In the genomic region with DNA sequence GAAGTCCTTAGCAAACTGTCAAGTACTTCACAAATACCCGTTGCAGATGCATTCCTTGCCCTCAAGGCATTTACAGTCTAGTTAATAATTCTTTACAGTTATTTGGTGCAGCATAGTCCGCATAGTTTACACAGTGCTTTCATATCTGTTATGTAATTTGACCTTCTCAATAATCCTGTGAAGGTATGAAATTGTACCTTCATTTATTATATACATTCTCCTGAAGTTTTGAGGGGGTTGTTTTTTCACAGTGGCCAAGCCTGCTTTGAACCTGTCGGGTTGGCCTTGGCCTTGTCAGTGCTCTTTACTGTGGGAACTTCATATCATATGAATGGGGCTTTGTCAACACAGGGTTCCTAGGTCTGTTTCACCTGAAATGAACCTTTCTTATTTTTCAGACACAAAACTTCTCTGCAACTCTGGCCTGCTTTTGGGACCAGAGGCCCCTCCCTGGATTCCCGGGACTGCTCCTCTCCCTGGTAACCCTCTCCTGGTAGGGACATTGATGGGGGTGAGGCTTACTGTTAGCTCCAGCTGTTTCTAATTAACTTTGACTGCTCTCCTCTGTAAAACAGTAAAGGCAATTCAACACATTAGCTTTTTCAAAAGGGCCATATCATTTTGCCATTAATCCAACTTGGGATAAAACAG, we compare ENCODE assay signal across 12 cellular contexts. TPM values are rescaled to one million over a fixed set of nuclear protein-coding genes. Genes with fewer than 3 reads are reported as not detected.
DNase-seq lines count a peak whose midpoint lies in the region; ATAC-seq and TF ChIP-seq lines count a peak whose summit lies in the region.
"Had no signal": no experiment of that assay in that cellular context is flagged by ENCODE, and none has a peak within 500 bp of the region (broad histone marks: within the 10 kb centered on the region; RNA-seq: fewer than 3 reads in every experiment).

No MANE protein-coding gene starts in this region.

- in situ Hi-C loops in GM23248 (cut with MboI) = no loop called here

- peaks cover 78% of the 10 kb centered on the region for H3F3A ChIP-seq in GM23248 (ENCODE audit: insufficient read depth)

- H3K4me1 ChIP-seq in GM23248 (ENCODE audit: insufficient read depth) (peaks cover 79% of the 10 kb centered on the region), adrenal gland (replicated peaks in 1 of 2) (peaks cover 0 to 29% of the 10 kb centered on the region in 2 donors)

- H3K79me2 ChIP-seq in GM23248 (ENCODE audit: insufficient read depth) = peaks cover 83% of the 10 kb centered on the region

- TF ChIP-seq CTCF in adrenal gland (IDR thresholded peaks at IDR 0.05) = no peak

- H3K4me3 ChIP-seq in GM23248 = no peak overlapping the region
- no peak overlapping the region for H3K4me3 ChIP-seq in adrenal gland
- no peak overlapping the region for H3K4me3 ChIP-seq in skin epidermis

- H3K27ac ChIP-seq in GM23248 (peak overlapping the region; percentile 71), adrenal gland (peak overlapping the region in 3 of 5 donors; percentile 39 to 73 (median 66)), skin epidermis (peak overlapping the region in 13 of 21 experiments; percentile 7 to 86 (median 52))
- H3K27ac ChIP-seq: foreskin keratinocyte had no signal

- no peak overlapping the region; the same call in 1 of the 2 replicates for H3K9ac ChIP-seq in GM23248

- no peak for ATAC-seq in HG02571 (IDR thresholded peaks at IDR 0.05; ENCODE audit: unreplicated experiment)
- ATAC-seq in HG03439 (IDR thresholded peaks at IDR 0.05; ENCODE audit: unreplicated experiment) = no peak

- H3K36me3 ChIP-seq in GM23248 (ENCODE audit: low read depth) (no peaks in the 10 kb centered on the region), adrenal gland (replicated peaks in 1 of 2) (no peaks in the 10 kb centered on the region)

- H3K9me2 ChIP-seq in GM23248 (ENCODE audit: insufficient read depth) = no peaks in the 10 kb centered on the region

- peak overlapping the region; percentile 55 for H3K4me2 ChIP-seq in GM23248 (ENCODE audit: unreplicated experiment)

- DNase-seq in GM23248 (peak; percentile 40), adrenal gland (no peak), islet precursor cell (peak; percentile 62), Ammon's horn (ENCODE audit: low spot score) (no peak), foreskin melanocyte (no peak)
- DNase-seq: CD4-positive, alpha-beta memory T cell; foreskin keratinocyte; NCI-H1048; NCI-H446 treated with DMSO at 0.1 percent for 48 hours had no signal

- H3K27me3 ChIP-seq in GM23248 (replicated peaks; ENCODE audit: insufficient read depth) = no peaks in the 10 kb centered on the region
- no peaks in the 10 kb centered on the region for H3K27me3 ChIP-seq in adrenal gland

- no peak for TF ChIP-seq POLR2A in adrenal gland (IDR thresholded peaks at IDR 0.05)

- H3K9me3 ChIP-seq in GM23248 (ENCODE audit: low read depth) (no peaks in the 10 kb centered on the region), adrenal gland (replicated peaks in 1 of 3) (no peaks in the 10 kb centered on the region)

- intact Hi-C loops in adrenal gland (cut with DNase I) = no loop called here

- 66 to 87% methylated on average over 4 of the region's 4 CpGs for WGBS in GM23248 (ENCODE audit: low coverage in 1 of 2, low lambda C conversion rate in 2 of 2, missing lambda C conversion rate in 2 of 2), 2 experiments
- 67 to 74% (median 69%) methylated on average over 4 of the region's 4 CpGs for WGBS in adrenal gland, 4 donors

- H4K20me1 ChIP-seq in GM23248 (ENCODE audit: insufficient read depth) = no peaks in the 10 kb centered on the region

- H2AFZ ChIP-seq in GM23248 = no peak overlapping the region

RNA-seq across cellular contexts. Expression of a gene that starts 9.1 kb away (rescaled TPM):
- 949 and 951 TPM in 2 replicates for total RNA-seq in GM23248 (2014; rRNA removed; shearing (Covaris generic))
- 1,347 and 1,359 TPM in 2 replicates for polyA plus RNA-seq in GM23248 (2016; fragmentation: Nextera tagmentation; extraction: Ambion mirVana)
- total RNA-seq in adrenal gland = 1,000 to 10,000 TPM in 4 of 8 donors, 100 to 1,000 TPM in 4; 315 to 1,971 (median 888) TPM
- 100 to 1,000 TPM; 454 to 564 (median 512) TPM for polyA plus RNA-seq in adrenal gland
- total RNA-seq: CD4-positive, alpha-beta memory T cell had no signal
- polyA plus RNA-seq: CD4-positive, alpha-beta memory T cell had no signal

Comparison
In these comparisons a context has a peak if more than half of its experiments do, and no peak if none do; other contexts are left out.
1. DNase-seq: peak in GM23248 (single experiment) and islet precursor cell (single experiment); none in adrenal gland (0 of 7), Ammon's horn (single experiment) and foreskin melanocyte (single experiment).
2. Peak in every context shown above with its lines, with median percentiles within 50 percentile points of each other: H3K27ac ChIP-seq.